1 cellular context compared by ENCODE assay signal in genomic region chr13:29521336-29521735, GRCh38.
TF ChIP-seq lines count a peak whose summit lies in the region.

No MANE protein-coding gene starts in this region.

TF ChIP-seq in IMR-90, 13 proteins besides CTCF, POLR2A, EP300 and RAD21:
- TF ChIP-seq MAFK (IDR thresholded peaks at IDR 0.05; ENCODE audit: low read depth, low read length) (no peak), FOS (IDR thresholded peaks at IDR 0.05; ENCODE audit: low read depth, low read length) (no peak), SMC3 (IDR thresholded peaks at IDR 0.05; ENCODE audit: low read depth, low read length) (no peak), MXI1 (IDR thresholded peaks at IDR 0.05; ENCODE audit: borderline replicate concordance, low read depth, low read length) (no peak), ELK1 (IDR thresholded peaks at IDR 0.05; ENCODE audit: borderline replicate concordance, low read depth, low read length) (no peak), CHD1 (IDR thresholded peaks at IDR 0.05; ENCODE audit: low read depth, low read length) (no peak), RCOR1 (IDR thresholded peaks at IDR 0.05; ENCODE audit: insufficient replicate concordance, low read length) (no peak), BHLHE40 (IDR thresholded peaks at IDR 0.05; ENCODE audit: low read depth, low read length) (no peak), NFE2L2 (IDR thresholded peaks at IDR 0.05; ENCODE audit: low read depth, low read length) (no peak), RFX5 (IDR thresholded peaks at IDR 0.05; ENCODE audit: low read depth, low read length) (no peak), CEBPB (IDR thresholded peaks at IDR 0.05; ENCODE audit: low read depth, low read length) (no peak), MAZ (IDR thresholded peaks at IDR 0.05; ENCODE audit: borderline replicate concordance, low read depth, low read length) (no peak), USF2 (IDR thresholded peaks at IDR 0.05; ENCODE audit: low read depth, low read length) (no peak)
